Comparison of ENCODE assay signal across 1 cellular context in the genomic region with DNA sequence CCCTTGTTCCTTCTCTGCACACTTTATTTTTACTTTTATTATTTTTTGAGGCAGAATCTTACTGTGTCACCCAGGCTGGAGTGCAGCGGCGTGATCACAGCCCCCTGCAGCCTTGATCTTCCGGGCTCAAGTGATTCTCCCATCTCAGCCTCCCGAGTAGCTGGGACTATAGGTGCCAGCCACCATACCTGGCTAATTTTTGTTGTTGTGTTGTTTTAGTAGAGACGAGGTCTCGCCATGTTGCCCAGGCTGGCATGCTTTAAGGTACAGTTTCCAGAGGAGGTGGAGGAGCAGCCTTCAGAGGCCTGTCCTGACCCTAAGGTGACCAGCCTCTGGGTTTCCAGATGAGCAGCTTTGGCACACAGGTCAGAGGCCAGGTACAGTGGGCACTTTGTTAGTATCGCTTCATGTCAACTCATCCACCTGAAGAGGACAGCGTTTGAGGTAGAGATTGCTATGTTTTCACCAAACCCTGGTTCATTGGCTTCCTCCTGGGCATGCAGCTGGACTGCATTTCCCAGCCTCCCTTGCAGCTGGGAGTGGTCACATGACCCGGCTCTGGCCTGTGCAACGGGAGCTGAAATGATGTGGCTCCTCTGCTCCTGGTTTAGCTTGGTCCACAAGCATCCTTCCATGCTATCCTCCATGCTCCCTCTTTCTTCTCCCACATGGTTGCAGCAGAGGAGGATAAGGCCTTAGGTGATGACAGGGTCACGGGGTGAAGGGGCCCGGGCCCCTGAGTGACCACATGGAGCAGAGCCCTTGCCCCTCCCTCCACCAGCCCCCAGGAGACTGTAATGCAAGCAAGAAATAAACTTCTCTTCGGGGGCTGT.
TF ChIP-seq lines count a peak whose summit lies in the region.

No MANE protein-coding gene starts in this region.

TF ChIP-seq in HCT116, 20 proteins besides CTCF, POLR2A, EP300 and RAD21:
- no peak for TF ChIP-seq CBX3 (IDR thresholded peaks at IDR 0.05; ENCODE audit: low read depth)
- TF ChIP-seq EGR1 (IDR thresholded peaks at IDR 0.05; ENCODE audit: low read depth), result no peak
- no peak for TF ChIP-seq SIN3A (IDR thresholded peaks at IDR 0.05; ENCODE audit: low read depth)
- TF ChIP-seq SRF (IDR thresholded peaks at IDR 0.05; ENCODE audit: low read depth), result no peak
- peak; percentile 41; the same call in 1 of the 2 replicates for TF ChIP-seq ZFX (IDR thresholded peaks at IDR 0.05)
- TF ChIP-seq, protein P1, sequence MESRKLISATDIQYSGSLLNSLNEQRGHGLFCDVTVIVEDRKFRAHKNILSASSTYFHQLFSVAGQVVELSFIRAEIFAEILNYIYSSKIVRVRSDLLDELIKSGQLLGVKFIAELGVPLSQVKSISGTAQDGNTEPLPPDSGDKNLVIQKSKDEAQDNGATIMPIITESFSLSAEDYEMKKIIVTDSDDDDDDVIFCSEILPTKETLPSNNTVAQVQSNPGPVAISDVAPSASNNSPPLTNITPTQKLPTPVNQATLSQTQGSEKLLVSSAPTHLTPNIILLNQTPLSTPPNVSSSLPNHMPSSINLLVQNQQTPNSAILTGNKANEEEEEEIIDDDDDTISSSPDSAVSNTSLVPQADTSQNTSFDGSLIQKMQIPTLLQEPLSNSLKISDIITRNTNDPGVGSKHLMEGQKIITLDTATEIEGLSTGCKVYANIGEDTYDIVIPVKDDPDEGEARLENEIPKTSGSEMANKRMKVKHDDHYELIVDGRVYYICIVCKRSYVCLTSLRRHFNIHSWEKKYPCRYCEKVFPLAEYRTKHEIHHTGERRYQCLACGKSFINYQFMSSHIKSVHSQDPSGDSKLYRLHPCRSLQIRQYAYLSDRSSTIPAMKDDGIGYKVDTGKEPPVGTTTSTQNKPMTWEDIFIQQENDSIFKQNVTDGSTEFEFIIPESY (IDR thresholded peaks at IDR 0.05; ENCODE audit: extremely low read depth, insufficient replicate concordance, low read length), result no peak
- TF ChIP-seq SP1 (IDR thresholded peaks at IDR 0.05; ENCODE audit: low read depth), result no peak
TF ChIP-seq in HCT116: peak in this region for 1.
